Comparison of ENCODE assay signal across 15 cellular contexts in genomic region chr20:48604936-48605335, GRCh38.
DNase-seq lines count a peak whose midpoint lies in the region; ATAC-seq and TF ChIP-seq lines count a peak whose summit lies in the region.
"Had no signal": no experiment of that assay in that cellular context is flagged by ENCODE, and none has a peak within 500 bp of the region (broad histone marks: within the 10 kb centered on the region; RNA-seq: fewer than 3 reads in every experiment).

No MANE protein-coding gene starts in this region.

- no peaks in the 10 kb centered on the region for H3K36me3 ChIP-seq in sigmoid colon
- H3K36me3 ChIP-seq: SJCRH30 had no signal

- intact Hi-C loops in cardiac septum (cut with DNase I) = no loop called here
- intact Hi-C loops in Right ventricle myocardium inferior (cut with DNase I) = no loop called here
- intact Hi-C loops in sigmoid colon (cut with DNase I) = no loop called here

- no peak overlapping the region for H3K27ac ChIP-seq in sigmoid colon
- H3K27ac ChIP-seq in caudate nucleus (ENCODE audit: low read depth, low read length) = no peak overlapping the region

- TF ChIP-seq CTCF in sigmoid colon (IDR thresholded peaks at IDR 0.05) = no peak

- no peaks in the 10 kb centered on the region for H3K4me1 ChIP-seq in sigmoid colon

- no peak for TF ChIP-seq POLR2A in sigmoid colon (IDR thresholded peaks at IDR 0.05)

- DNase-seq in cardiac septum (ENCODE audit: low spot score) = peak; percentile 53
- DNase-seq in Right ventricle myocardium inferior (ENCODE audit: missing footprints) = no peak
- peak; percentile 22 for DNase-seq in mesenteric fat pad (ENCODE audit: low spot score)
- DNase-seq in sigmoid colon = peak; percentile 41
- no peak for DNase-seq in COLO829 (ENCODE audit: low spot score)
- no peak for DNase-seq in caudate nucleus (lab: John Stamatoyannopoulos, UW)
- DNase-seq: EL, GF-D8, Kasumi-1, NCI-H1694, NCI-H510A, NCI-H748 treated with DMSO at 0.1 percent for 48 hours had no signal

- peaks cover 0 to 1% (median 0%) of the 10 kb centered on the region in 4 donors for H3K9me3 ChIP-seq in sigmoid colon

- no peak for ATAC-seq in Right ventricle myocardium inferior
- ATAC-seq in SK-N-SH treated with all-trans-retinoic acid at 6 μM for 48 hours = no peak
- ATAC-seq in esophagus mucosa = no peak

- H3K4me3 ChIP-seq in sigmoid colon = no peak overlapping the region
- H3K4me3 ChIP-seq: SJCRH30 had no signal

- TF ChIP-seq EP300 in sigmoid colon (IDR thresholded peaks at IDR 0.05) = no peak

- no peaks in the 10 kb centered on the region for H3K27me3 ChIP-seq in sigmoid colon
- H3K27me3 ChIP-seq: SJCRH30 had no signal

- 86 to 90% methylated on average over 7 of the region's 7 CpGs for WGBS in sigmoid colon, 2 donors

TF ChIP-seq in SK-N-SH treated with all-trans-retinoic acid at 6 μM for 48 hours, 23 proteins besides CTCF, POLR2A, EP300 and RAD21:
- no peak for TF ChIP-seq CREB5 (CRISPR knock-in tag; IDR thresholded peaks at IDR 0.05; ENCODE audit: low read depth)
- no peak for TF ChIP-seq PPARA (CRISPR knock-in tag; IDR thresholded peaks at IDR 0.05; ENCODE audit: borderline replicate concordance)
- no peak for TF ChIP-seq TSHZ2 (CRISPR knock-in tag; IDR thresholded peaks at IDR 0.05)
- no peak for TF ChIP-seq ESRRG (CRISPR knock-in tag; IDR thresholded peaks at IDR 0.05)
- no peak for TF ChIP-seq ISL1 (CRISPR knock-in tag; IDR thresholded peaks at IDR 0.05)
- TF ChIP-seq ZFP30 (CRISPR knock-in tag; IDR thresholded peaks at IDR 0.05) = no peak
- no peak for TF ChIP-seq ZC3H10 (CRISPR knock-in tag; IDR thresholded peaks at IDR 0.05)
- no peak for TF ChIP-seq PATZ1 (CRISPR knock-in tag; IDR thresholded peaks at IDR 0.05; ENCODE audit: borderline replicate concordance)
- no peak for TF ChIP-seq POU6F1 (CRISPR knock-in tag; IDR thresholded peaks at IDR 0.05; ENCODE audit: borderline replicate concordance, low read depth)
- no peak for TF ChIP-seq CSDC2 (CRISPR knock-in tag; IDR thresholded peaks at IDR 0.05)
- TF ChIP-seq BACH2 (CRISPR knock-in tag; IDR thresholded peaks at IDR 0.05; ENCODE audit: borderline replicate concordance) = no peak
- TF ChIP-seq ZFP3 (CRISPR knock-in tag; IDR thresholded peaks at IDR 0.05) = no peak

Comparison
In these comparisons a context has a peak if more than half of its experiments do, and no peak if none do; other contexts are left out.
1. DNase-seq: peak in cardiac septum (single experiment), mesenteric fat pad (single experiment) and sigmoid colon (single experiment); none in Right ventricle myocardium inferior (single experiment), COLO829 (single experiment) and caudate nucleus (0 of 61).